In the genomic region with DNA sequence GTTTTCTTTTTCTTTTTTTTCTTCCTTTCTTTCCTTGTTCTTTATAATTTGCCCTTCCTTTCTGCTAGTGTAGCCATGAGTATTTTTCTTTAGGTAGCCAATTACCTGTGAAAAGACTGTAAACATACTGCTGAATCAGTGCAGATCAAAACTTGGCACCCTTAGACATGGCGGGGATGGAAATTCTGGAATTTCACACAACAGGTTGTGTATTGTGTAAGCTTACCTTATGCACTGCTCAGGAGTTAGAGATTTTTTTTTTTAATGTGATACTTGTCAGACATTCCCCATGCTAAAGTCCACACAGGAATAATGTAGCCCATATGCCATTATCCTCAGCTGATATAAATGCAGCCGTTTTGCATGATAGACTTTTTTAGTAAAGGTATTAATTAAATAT, we compare ENCODE assay signal across 8 cellular contexts. TPM values are rescaled to one million over a fixed set of nuclear protein-coding genes. Genes with fewer than 3 reads are reported as not detected.
DNase-seq lines count a peak whose midpoint lies in the region; ATAC-seq, FAIRE-seq and TF ChIP-seq lines count a peak whose summit lies in the region.

No MANE protein-coding gene starts in this region.

- no peak for TF ChIP-seq CTCF in bronchial epithelial cell (IDR thresholded peaks at IDR 0.05; ENCODE audit: insufficient read depth, low read length, severe bottlenecking)
- no peak for TF ChIP-seq CTCF in tibial artery (IDR thresholded peaks at IDR 0.05)

- peak overlapping the region in 5 of 7 donors; percentile 1 to 84 (median 22) for H3K27ac Mint-ChIP-seq in CD4-positive, alpha-beta memory T cell
- H3K27ac Mint-ChIP-seq in natural killer cell treated with Interleukin-12 subunit alpha and Interleukin-12 subunit beta and Interleukin-15 and Interleukin-18, amount 100 ng/mL, for 72 hours = peak overlapping the region; percentile 11 to 91

- FAIRE-seq in bronchial epithelial cell (lab: Jason Lieb, UNC) = no peak

- peaks cover 0 to 2% (median 0%) of the 10 kb centered on the region in 8 donors for H3K9me3 Mint-ChIP-seq in CD4-positive, alpha-beta memory T cell
- H3K9me3 Mint-ChIP-seq in natural killer cell treated with Interleukin-12 subunit alpha and Interleukin-12 subunit beta and Interleukin-15 and Interleukin-18, amount 100 ng/mL, for 72 hours = no peaks in the 10 kb centered on the region

- CTCF ChIA-PET in CD4-positive, alpha-beta memory T cell (lab: Charles Lee; ENCODE audit: partially characterized antibody) = no interaction called here

- H3K36me3 ChIP-seq in CD4-positive, alpha-beta memory T cell (ENCODE audit: insufficient read depth, low read length) = no peaks in the 10 kb centered on the region
- H3K36me3 ChIP-seq in HUES6 (ENCODE audit: control insufficient read depth, insufficient read depth, low read length) = peaks cover 14% of the 10 kb centered on the region
- H3K36me3 ChIP-seq in bronchial epithelial cell (ENCODE audit: control insufficient read depth, insufficient read depth, low read length) = no peaks in the 10 kb centered on the region
- peaks cover 0 to 9% (median 0%) of the 10 kb centered on the region in 3 donors for H3K36me3 ChIP-seq in tibial artery

- no peaks in the 10 kb centered on the region for H3K9me3 ChIP-seq in CD4-positive, alpha-beta memory T cell (ENCODE audit: control insufficient read depth in 1 of 2, low read length in 2 of 2)
- no peaks in the 10 kb centered on the region for H3K9me3 ChIP-seq in HUES6 (ENCODE audit: control insufficient read depth, insufficient read depth, low read depth, low read length)
- no peaks in the 10 kb centered on the region for H3K9me3 ChIP-seq in tibial artery

- no peak overlapping the region for H3K27ac ChIP-seq in CD4-positive, alpha-beta memory T cell (ENCODE audit: low read depth, low read length)
- H3K27ac ChIP-seq in HUES6 (ENCODE audit: low read depth, low read length) (no peak overlapping the region), tibial artery (no peak overlapping the region)

- peak overlapping the region; percentile 22 to 100 (median 99) for H3K4me3 Mint-ChIP-seq in CD4-positive, alpha-beta memory T cell
- peak overlapping the region; percentile 92 for H3K4me3 Mint-ChIP-seq in natural killer cell treated with Interleukin-12 subunit alpha and Interleukin-12 subunit beta and Interleukin-15 and Interleukin-18, amount 100 ng/mL, for 72 hours

- ATAC-seq in natural killer cell treated with Interleukin-12 subunit alpha and Interleukin-12 subunit beta and Interleukin-15 and Interleukin-18, amount 100 ng/mL, for 72 hours = no peak

- no peak overlapping the region for H3K4me3 ChIP-seq in CD4-positive, alpha-beta memory T cell (ENCODE audit: low read length in 2 of 2)
- H3K4me3 ChIP-seq in HUES6 (ENCODE audit: low read depth, low read length) (peak overlapping the region; percentile 99; the same call in 1 of the 2 replicates), bronchial epithelial cell (ENCODE audit: low read depth, low read length) (no peak overlapping the region), tibial artery (peak overlapping the region in 1 of 2 donors; percentile 94)

- H3K4me1 Mint-ChIP-seq in CD4-positive, alpha-beta memory T cell = peaks cover 42 to 69% (median 55%) of the 10 kb centered on the region in 4 donors
- H3K4me1 Mint-ChIP-seq in natural killer cell treated with Interleukin-12 subunit alpha and Interleukin-12 subunit beta and Interleukin-15 and Interleukin-18, amount 100 ng/mL, for 72 hours (ENCODE audit: low read depth in 2 of 2) = peaks cover 22 to 59% of the 10 kb centered on the region in 2 donors

- H3K9ac ChIP-seq in HUES6 (ENCODE audit: low read length) = no peak overlapping the region

- DNase-seq in CD4-positive, alpha-beta memory T cell = no peak
- DNase-seq in bronchial epithelial cell (ENCODE audit: low read depth) = peak; percentile 58
- DNase-seq in natural killer cell treated with Interleukin-12 subunit alpha and Interleukin-12 subunit beta and Interleukin-15 and Interleukin-18, amount 100 ng/mL, for 72 hours (ENCODE audit: low spot score) = no peak
- DNase-seq in hippocampal formation (lab: John Stamatoyannopoulos, UW) = no peak
- DNase-seq in NCI-H748 treated with DMSO at 0.1 percent for 48 hours (lab: John Stamatoyannopoulos, UW) = no peak
- DNase-seq in medulla oblongata (ENCODE audit: extremely low spot score) = no peak
- DNase-seq in tibial artery = no peak

- intact Hi-C loops in CD4-positive, alpha-beta memory T cell (cut with micrococcal nuclease) = loop anchor here (2.0 to 5.0 kb wide), 3 partner anchors 60 to 803 kb away; a partner anchor contains a TSS
- intact Hi-C loops in tibial artery (cut with DNase I; ENCODE audit: low total_unique reads) = no loop called here

- no peaks in the 10 kb centered on the region for H3K27me3 Mint-ChIP-seq in CD4-positive, alpha-beta memory T cell
- H3K27me3 Mint-ChIP-seq in natural killer cell treated with Interleukin-12 subunit alpha and Interleukin-12 subunit beta and Interleukin-15 and Interleukin-18, amount 100 ng/mL, for 72 hours = no peaks in the 10 kb centered on the region

- POLR2A ChIA-PET in CD4-positive, alpha-beta memory T cell (lab: Charles Lee; ENCODE audit: partially characterized antibody) = interaction anchor here (0.5 to 3.3 kb wide), 3 partner anchors 22 to 78 kb away, joined by 3 to 15 read pairs (median 4); no protein-coding TSS in a partner anchor

- peaks cover 62% of the 10 kb centered on the region for H3K4me1 ChIP-seq in CD4-positive, alpha-beta memory T cell (ENCODE audit: insufficient read depth, low read length)
- H3K4me1 ChIP-seq in HUES6 (ENCODE audit: control insufficient read depth, insufficient read depth, low read length) (peaks cover 17% of the 10 kb centered on the region), tibial artery (peaks cover 0 to 27% (median 18%) of the 10 kb centered on the region in 4 donors)

- H3K36me3 Mint-ChIP-seq in CD4-positive, alpha-beta memory T cell = peaks cover 13 to 34% of the 10 kb centered on the region in 2 donors
- peaks cover 9% of the 10 kb centered on the region for H3K36me3 Mint-ChIP-seq in natural killer cell treated with Interleukin-12 subunit alpha and Interleukin-12 subunit beta and Interleukin-15 and Interleukin-18, amount 100 ng/mL, for 72 hours

- H3K27me3 ChIP-seq in CD4-positive, alpha-beta memory T cell (ENCODE audit: insufficient read depth, low read length) = no peaks in the 10 kb centered on the region
- H3K27me3 ChIP-seq in HUES6 (ENCODE audit: control insufficient read depth, insufficient read depth, low read length) (no peaks in the 10 kb centered on the region), bronchial epithelial cell (ENCODE audit: control insufficient read depth, insufficient read depth, low read length) (no peaks in the 10 kb centered on the region), tibial artery (no peaks in the 10 kb centered on the region)

RNA-seq across cellular contexts. Expression of a gene that starts 1.8 kb away (rescaled TPM):
- total RNA-seq in CD4-positive, alpha-beta memory T cell = 10 to 100 TPM; 49.1 to 49.6 TPM
- 10 to 100 TPM; 18.4 to 33.3 TPM for polyA plus RNA-seq in CD4-positive, alpha-beta memory T cell
- 45.6 and 49.5 TPM in 2 replicates for total RNA-seq in bronchial epithelial cell
- total RNA-seq in natural killer cell treated with Interleukin-12 subunit alpha and Interleukin-12 subunit beta and Interleukin-15 and Interleukin-18, amount 100 ng/mL, for 72 hours = 10 to 100 TPM; 34.5 to 41.6 TPM

RNA-seq across cellular contexts. Expression of a gene that starts 1.9 kb away (rescaled TPM):
- total RNA-seq in CD4-positive, alpha-beta memory T cell = 10 to 100 TPM; 37.5 to 38.8 TPM
- 100 to 1,000 TPM in 1 of 2 donors, 10 to 100 TPM in 1; 77.1 to 101 TPM for polyA plus RNA-seq in CD4-positive, alpha-beta memory T cell
- total RNA-seq in bronchial epithelial cell = 81.3 and 93.7 TPM in 2 replicates
- total RNA-seq in natural killer cell treated with Interleukin-12 subunit alpha and Interleukin-12 subunit beta and Interleukin-15 and Interleukin-18, amount 100 ng/mL, for 72 hours = 10 to 100 TPM; 22.5 to 25.7 TPM

RNA-seq across cellular contexts. Expression of a gene that starts 58.6 kb away (rescaled TPM):
- 100 to 1,000 TPM; 284 TPM for total RNA-seq in CD4-positive, alpha-beta memory T cell
- polyA plus RNA-seq in CD4-positive, alpha-beta memory T cell = 100 to 1,000 TPM; 125 to 221 TPM
- total RNA-seq in bronchial epithelial cell = 23.7 and 24.3 TPM in 2 replicates
- 100 to 1,000 TPM; 103 to 118 TPM for total RNA-seq in natural killer cell treated with Interleukin-12 subunit alpha and Interleukin-12 subunit beta and Interleukin-15 and Interleukin-18, amount 100 ng/mL, for 72 hours
